ENCODE assay signal across 1 cellular context in the genomic region with DNA sequence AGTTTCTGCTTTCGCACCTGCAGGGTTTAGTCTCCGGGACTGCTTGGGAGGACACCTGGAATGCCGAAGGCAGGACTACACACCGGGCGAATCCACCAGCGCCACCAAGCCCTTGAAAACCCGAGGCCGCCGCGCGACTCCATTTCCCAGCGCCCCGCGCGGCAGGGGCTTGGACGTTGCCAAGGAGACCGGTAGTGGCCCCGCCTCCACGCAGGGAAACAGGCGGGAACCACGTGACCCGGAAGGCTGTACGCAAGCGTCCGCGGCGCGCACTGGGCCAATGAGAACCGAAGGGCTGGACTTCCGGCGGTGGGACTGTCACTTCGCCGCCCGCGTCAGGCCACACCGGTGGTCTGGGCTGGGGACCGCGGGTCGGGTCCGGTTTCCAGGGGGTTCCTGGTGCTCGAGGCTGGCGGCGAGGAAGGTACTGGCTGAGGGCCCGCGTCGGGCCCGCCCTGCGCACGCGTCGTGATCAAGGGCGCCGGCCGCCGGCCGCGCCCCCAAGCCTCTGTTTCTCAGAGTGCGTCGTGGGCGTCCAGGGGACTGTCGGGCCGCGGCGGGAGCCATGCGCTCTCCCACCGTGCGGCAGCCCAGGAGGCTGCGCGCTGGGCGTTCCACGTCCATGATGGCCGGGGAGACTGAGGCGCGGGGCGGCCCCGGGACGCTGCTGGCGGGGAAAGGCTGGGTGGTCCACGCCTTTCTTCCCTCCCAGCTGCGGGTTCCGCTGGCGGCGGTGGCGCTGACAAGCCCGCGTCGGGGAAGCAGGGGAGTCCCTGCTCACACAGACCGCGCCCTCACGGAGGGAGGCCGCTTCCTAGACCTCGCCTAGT.
TF ChIP-seq lines count a peak whose summit lies in the region.

A gene (plus strand): TSS at position 321 of the 830 bp plus-strand sequence. CDS start 2,106 bp downstream, outside the sequence.

TF ChIP-seq in K562, 482 proteins besides CTCF, POLR2A, EP300 and RAD21 (continued from another document and continues in another):
- TF ChIP-seq CBX2 (IDR thresholded peaks at IDR 0.05; ENCODE audit: insufficient read depth, low read length, poor library complexity, severe bottlenecking) = no peak
- TF ChIP-seq, protein P1, sequence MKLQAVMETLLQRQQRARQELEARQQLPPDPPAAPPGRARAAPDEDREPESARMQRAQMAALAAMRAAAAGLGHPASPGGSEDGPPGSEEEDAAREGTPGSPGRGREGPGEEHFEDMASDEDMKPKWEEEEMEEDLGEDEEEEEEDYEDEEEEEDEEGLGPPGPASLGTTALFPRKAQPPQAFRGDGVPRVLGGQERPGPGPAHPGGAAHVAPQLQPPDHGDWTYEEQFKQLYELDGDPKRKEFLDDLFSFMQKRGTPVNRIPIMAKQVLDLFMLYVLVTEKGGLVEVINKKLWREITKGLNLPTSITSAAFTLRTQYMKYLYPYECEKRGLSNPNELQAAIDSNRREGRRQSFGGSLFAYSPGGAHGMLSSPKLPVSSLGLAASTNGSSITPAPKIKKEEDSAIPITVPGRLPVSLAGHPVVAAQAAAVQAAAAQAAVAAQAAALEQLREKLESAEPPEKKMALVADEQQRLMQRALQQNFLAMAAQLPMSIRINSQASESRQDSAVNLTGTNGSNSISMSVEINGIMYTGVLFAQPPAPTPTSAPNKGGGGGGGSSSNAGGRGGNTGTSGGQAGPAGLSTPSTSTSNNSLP (IDR thresholded peaks at IDR 0.05; ENCODE audit: borderline replicate concordance, low read depth, low read length) = no peak
- TF ChIP-seq, protein P2, sequence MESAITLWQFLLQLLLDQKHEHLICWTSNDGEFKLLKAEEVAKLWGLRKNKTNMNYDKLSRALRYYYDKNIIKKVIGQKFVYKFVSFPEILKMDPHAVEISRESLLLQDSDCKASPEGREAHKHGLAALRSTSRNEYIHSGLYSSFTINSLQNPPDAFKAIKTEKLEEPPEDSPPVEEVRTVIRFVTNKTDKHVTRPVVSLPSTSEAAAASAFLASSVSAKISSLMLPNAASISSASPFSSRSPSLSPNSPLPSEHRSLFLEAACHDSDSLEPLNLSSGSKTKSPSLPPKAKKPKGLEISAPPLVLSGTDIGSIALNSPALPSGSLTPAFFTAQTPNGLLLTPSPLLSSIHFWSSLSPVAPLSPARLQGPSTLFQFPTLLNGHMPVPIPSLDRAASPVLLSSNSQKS (CRISPR knock-in tag; IDR thresholded peaks at IDR 0.05) = no peak
- TF ChIP-seq, protein P3, sequence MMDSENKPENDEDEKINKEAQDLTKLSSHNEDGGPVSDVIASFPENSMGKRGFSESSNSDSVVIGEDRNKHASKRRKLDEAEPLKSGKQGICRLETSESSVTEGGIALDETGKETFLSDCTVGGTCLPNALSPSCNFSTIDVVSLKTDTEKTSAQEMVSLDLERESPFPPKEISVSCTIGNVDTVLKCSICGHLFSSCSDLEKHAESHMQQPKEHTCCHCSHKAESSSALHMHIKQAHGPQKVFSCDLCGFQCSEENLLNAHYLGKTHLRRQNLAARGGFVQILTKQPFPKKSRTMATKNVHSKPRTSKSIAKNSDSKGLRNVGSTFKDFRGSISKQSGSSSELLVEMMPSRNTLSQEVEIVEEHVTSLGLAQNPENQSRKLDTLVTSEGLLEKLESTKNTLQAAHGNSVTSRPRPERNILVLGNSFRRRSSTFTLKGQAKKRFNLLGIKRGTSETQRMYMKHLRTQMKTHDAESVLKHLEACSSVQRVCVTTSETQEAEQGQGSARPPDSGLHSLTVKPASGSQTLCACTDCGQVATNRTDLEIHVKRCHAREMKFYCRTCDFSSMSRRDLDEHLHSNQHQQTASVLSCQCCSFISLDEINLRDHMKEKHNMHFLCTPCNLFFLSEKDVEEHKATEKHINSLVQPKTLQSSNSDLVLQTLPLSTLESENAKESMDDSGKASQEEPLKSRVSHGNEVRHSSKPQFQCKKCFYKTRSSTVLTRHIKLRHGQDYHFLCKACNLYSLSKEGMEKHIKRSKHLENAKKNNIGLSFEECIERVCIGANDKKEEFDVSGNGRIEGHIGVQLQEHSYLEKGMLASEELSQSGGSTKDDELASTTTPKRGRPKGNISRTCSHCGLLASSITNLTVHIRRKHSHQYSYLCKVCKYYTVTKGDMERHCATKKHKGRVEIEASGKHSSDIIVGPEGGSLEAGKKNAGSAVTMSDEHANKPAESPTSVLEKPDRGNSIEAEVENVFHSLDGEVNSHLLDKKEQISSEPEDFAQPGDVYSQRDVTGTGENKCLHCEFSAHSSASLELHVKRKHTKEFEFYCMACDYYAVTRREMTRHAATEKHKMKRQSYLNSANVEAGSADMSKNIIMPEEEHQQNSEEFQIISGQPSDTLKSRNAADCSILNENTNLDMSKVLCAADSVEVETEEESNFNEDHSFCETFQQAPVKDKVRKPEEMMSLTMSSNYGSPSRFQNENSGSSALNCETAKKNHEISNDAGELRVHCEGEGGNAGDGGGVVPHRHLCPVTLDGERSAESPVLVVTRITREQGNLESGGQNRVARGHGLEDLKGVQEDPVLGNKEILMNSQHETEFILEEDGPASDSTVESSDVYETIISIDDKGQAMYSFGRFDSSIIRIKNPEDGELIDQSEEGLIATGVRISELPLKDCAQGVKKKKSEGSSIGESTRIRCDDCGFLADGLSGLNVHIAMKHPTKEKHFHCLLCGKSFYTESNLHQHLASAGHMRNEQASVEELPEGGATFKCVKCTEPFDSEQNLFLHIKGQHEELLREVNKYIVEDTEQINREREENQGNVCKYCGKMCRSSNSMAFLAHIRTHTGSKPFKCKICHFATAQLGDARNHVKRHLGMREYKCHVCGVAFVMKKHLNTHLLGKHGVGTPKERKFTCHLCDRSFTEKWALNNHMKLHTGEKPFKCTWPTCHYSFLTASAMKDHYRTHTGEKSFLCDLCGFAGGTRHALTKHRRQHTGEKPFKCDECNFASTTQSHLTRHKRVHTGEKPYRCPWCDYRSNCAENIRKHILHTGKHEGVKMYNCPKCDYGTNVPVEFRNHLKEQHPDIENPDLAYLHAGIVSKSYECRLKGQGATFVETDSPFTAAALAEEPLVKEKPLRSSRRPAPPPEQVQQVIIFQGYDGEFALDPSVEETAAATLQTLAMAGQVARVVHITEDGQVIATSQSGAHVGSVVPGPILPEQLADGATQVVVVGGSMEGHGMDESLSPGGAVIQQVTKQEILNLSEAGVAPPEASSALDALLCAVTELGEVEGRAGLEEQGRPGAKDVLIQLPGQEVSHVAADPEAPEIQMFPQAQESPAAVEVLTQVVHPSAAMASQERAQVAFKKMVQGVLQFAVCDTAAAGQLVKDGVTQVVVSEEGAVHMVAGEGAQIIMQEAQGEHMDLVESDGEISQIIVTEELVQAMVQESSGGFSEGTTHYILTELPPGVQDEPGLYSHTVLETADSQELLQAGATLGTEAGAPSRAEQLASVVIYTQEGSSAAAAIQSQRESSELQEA (IDR thresholded peaks at IDR 0.05; ENCODE audit: low read depth) = no peak
- TF ChIP-seq, protein P4, sequence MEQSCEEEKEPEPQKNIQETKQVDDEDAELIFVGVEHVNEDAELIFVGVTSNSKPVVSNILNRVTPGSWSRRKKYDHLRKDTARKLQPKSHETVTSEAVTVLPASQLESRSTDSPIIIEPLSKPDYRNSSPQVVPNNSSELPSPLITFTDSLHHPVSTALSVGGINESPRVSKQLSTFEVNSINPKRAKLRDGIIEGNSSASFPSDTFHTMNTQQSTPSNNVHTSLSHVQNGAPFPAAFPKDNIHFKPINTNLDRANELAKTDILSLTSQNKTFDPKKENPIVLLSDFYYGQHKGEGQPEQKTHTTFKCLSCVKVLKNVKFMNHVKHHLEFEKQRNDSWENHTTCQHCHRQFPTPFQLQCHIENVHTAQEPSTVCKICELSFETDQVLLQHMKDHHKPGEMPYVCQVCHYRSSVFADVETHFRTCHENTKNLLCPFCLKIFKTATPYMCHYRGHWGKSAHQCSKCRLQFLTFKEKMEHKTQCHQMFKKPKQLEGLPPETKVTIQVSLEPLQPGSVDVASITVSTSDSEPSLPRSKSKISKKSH (CRISPR knock-in tag; IDR thresholded peaks at IDR 0.05) = no peak
- no peak for TF ChIP-seq SNRNP70 (optimal IDR thresholded peaks at IDR 0.05; ENCODE audit: low read depth, low read length)
- no peak for TF ChIP-seq PURB (CRISPR knock-in tag; IDR thresholded peaks at IDR 0.05; ENCODE audit: low read depth)
- TF ChIP-seq, protein P5, sequence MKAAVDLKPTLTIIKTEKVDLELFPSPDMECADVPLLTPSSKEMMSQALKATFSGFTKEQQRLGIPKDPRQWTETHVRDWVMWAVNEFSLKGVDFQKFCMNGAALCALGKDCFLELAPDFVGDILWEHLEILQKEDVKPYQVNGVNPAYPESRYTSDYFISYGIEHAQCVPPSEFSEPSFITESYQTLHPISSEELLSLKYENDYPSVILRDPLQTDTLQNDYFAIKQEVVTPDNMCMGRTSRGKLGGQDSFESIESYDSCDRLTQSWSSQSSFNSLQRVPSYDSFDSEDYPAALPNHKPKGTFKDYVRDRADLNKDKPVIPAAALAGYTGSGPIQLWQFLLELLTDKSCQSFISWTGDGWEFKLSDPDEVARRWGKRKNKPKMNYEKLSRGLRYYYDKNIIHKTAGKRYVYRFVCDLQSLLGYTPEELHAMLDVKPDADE (conservative IDR thresholded peaks at IDR 0.05; ENCODE audit: control insufficient read depth, low read depth, low read length) = peak; percentile 41; the same call in 1 of the 2 replicates
- TF ChIP-seq CREB1 (IDR thresholded peaks at IDR 0.05) = peak; percentile 77
- TF ChIP-seq CREB1 (CRISPR knock-in tag; IDR thresholded peaks at IDR 0.05) = peak; percentile 85
- TF ChIP-seq ZNF232 (CRISPR knock-in tag; IDR thresholded peaks at IDR 0.05) = no peak
- no peak for TF ChIP-seq ZNF76 (CRISPR knock-in tag; IDR thresholded peaks at IDR 0.05; ENCODE audit: borderline replicate concordance)
- TF ChIP-seq GABPB1 (CRISPR knock-in tag; IDR thresholded peaks at IDR 0.05) = peak; percentile 93
- TF ChIP-seq, protein P6, sequence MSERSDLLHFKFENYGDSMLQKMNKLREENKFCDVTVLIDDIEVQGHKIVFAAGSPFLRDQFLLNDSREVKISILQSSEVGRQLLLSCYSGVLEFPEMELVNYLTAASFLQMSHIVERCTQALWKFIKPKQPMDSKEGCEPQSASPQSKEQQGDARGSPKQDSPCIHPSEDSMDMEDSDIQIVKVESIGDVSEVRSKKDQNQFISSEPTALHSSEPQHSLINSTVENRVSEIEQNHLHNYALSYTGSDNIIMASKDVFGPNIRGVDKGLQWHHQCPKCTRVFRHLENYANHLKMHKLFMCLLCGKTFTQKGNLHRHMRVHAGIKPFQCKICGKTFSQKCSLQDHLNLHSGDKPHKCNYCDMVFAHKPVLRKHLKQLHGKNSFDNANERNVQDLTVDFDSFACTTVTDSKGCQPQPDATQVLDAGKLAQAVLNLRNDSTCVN (CRISPR knock-in tag; IDR thresholded peaks at IDR 0.05) = no peak
- TF ChIP-seq NCOA4 (IDR thresholded peaks at IDR 0.05; ENCODE audit: partially characterized antibody) = no peak
- peak; percentile 40 for TF ChIP-seq CCNT2 (IDR thresholded peaks at IDR 0.05; ENCODE audit: borderline replicate concordance, extremely low read depth, insufficient read length, low read depth, low read length)
- peak; percentile 92 for TF ChIP-seq FUS (optimal IDR thresholded peaks at IDR 0.05; ENCODE audit: low read depth, low read length)
- no peak for TF ChIP-seq ADNP (tag; IDR thresholded peaks at IDR 0.05)
- no peak for TF ChIP-seq ZSCAN29 (IDR thresholded peaks at IDR 0.05)
- no peak for TF ChIP-seq MTF1 (CRISPR knock-in tag; IDR thresholded peaks at IDR 0.05; ENCODE audit: borderline replicate concordance)
- TF ChIP-seq CBX3 (IDR thresholded peaks at IDR 0.05; ENCODE audit: borderline replicate concordance in 1 of 2, low read length in 2 of 2) = no peak
- TF ChIP-seq SIN3B (IDR thresholded peaks at IDR 0.05; ENCODE audit: low read depth) = peak; percentile 79
- TF ChIP-seq NELFE (IDR thresholded peaks at IDR 0.05; ENCODE audit: insufficient read depth, insufficient read length) = no peak
- no peak for TF ChIP-seq SIRT6 (IDR thresholded peaks at IDR 0.05; ENCODE audit: low read depth, low read length)
- peak; percentile 74; the same call in 1 of the 2 replicates for TF ChIP-seq EP400 (IDR thresholded peaks at IDR 0.05)
- peak; percentile 59; the same call in 1 of the 2 replicates for TF ChIP-seq ZBTB17 (CRISPR knock-in tag; IDR thresholded peaks at IDR 0.05)
- 0 out of 2 replicates have a peak, but pooled peaks have one; percentile 1 for TF ChIP-seq ZNF133 (CRISPR knock-in tag; IDR thresholded peaks at IDR 0.05)
- TF ChIP-seq, protein P7, sequence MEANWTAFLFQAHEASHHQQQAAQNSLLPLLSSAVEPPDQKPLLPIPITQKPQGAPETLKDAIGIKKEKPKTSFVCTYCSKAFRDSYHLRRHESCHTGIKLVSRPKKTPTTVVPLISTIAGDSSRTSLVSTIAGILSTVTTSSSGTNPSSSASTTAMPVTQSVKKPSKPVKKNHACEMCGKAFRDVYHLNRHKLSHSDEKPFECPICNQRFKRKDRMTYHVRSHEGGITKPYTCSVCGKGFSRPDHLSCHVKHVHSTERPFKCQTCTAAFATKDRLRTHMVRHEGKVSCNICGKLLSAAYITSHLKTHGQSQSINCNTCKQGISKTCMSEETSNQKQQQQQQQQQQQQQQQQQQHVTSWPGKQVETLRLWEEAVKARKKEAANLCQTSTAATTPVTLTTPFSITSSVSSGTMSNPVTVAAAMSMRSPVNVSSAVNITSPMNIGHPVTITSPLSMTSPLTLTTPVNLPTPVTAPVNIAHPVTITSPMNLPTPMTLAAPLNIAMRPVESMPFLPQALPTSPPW (CRISPR knock-in tag; IDR thresholded peaks at IDR 0.05) = peak; percentile 61; the same call in 1 of the 2 replicates
- no peak for TF ChIP-seq RBM14 (IDR thresholded peaks at IDR 0.05; ENCODE audit: borderline replicate concordance, insufficient read depth, low read depth, low read length)
- TF ChIP-seq DIDO1 (tag; IDR thresholded peaks at IDR 0.05; ENCODE audit: low read depth) = no peak
- TF ChIP-seq, protein P8, sequence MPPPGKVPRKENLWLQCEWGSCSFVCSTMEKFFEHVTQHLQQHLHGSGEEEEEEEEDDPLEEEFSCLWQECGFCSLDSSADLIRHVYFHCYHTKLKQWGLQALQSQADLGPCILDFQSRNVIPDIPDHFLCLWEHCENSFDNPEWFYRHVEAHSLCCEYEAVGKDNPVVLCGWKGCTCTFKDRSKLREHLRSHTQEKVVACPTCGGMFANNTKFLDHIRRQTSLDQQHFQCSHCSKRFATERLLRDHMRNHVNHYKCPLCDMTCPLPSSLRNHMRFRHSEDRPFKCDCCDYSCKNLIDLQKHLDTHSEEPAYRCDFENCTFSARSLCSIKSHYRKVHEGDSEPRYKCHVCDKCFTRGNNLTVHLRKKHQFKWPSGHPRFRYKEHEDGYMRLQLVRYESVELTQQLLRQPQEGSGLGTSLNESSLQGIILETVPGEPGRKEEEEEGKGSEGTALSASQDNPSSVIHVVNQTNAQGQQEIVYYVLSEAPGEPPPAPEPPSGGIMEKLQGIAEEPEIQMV (tag; conservative IDR thresholded peaks at IDR 0.05; ENCODE audit: low read depth) = peak; percentile 83
- TF ChIP-seq HDAC1 (IDR thresholded peaks at IDR 0.05) = peak in 1 of 2 experiments; percentile 92; a peak in 2 of 4 replicates
- no peak for TF ChIP-seq ZNF253 (CRISPR knock-in tag; conservative IDR thresholded peaks at IDR 0.05)
- TF ChIP-seq, protein P9, sequence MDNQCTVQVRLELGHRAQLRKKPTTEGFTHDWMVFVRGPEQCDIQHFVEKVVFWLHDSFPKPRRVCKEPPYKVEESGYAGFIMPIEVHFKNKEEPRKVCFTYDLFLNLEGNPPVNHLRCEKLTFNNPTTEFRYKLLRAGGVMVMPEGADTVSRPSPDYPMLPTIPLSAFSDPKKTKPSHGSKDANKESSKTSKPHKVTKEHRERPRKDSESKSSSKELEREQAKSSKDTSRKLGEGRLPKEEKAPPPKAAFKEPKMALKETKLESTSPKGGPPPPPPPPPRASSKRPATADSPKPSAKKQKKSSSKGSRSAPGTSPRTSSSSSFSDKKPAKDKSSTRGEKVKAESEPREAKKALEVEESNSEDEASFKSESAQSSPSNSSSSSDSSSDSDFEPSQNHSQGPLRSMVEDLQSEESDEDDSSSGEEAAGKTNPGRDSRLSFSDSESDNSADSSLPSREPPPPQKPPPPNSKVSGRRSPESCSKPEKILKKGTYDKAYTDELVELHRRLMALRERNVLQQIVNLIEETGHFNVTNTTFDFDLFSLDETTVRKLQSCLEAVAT (IDR thresholded peaks at IDR 0.05) = no peak
- no peak for TF ChIP-seq NFATC3 (IDR thresholded peaks at IDR 0.05)
